In the genomic region with DNA sequence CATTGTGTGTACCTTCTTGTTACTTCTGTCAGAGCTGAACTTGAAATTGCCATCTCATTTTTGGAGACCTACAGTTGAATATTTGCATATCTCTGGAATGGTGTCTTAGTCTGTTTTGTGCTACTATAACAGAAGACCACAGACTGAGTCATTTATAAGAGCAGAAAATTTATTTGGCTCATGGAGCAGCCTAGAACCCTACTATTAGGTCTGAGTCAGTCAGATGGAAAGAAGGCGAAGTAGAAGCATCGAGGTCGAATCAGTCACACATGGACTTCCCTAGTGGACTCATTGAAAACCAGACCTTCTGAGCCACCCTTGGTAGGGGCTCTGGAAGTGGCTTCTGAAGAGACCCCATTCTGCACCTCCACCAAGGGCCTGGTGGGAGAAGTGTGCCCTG, we compare ENCODE assay signal across 36 cellular contexts. TPM values are rescaled to one million over a fixed set of nuclear protein-coding genes. Genes with fewer than 3 reads are reported as not detected.
DNase-seq lines count a peak whose midpoint lies in the region; ATAC-seq and TF ChIP-seq lines count a peak whose summit lies in the region.
"Had no signal": no experiment of that assay in that cellular context is flagged by ENCODE, and none has a peak within 500 bp of the region (broad histone marks: within the 10 kb centered on the region; RNA-seq: fewer than 3 reads in every experiment).

No MANE protein-coding gene starts in this region.

- H3K27ac ChIP-seq in brain microvascular endothelial cell = no peak overlapping the region
- H3K27ac ChIP-seq: 22Rv1, epithelial cell of prostate, left lung, pancreas, right atrium auricular region, transverse colon had no signal

- peak; percentile 47 for ATAC-seq in activated CD4-positive, alpha-beta T cell treated with anti-CD3 and anti-CD28 coated beads for 36 hours
- peak; percentile 44 for ATAC-seq in stimulated activated effector memory CD8-positive, alpha-beta T cell treated with anti-CD3 and anti-CD28 coated beads, Interleukin-12 subunit alpha, Interleukin-12 subunit beta, amount 100 ng/mL, for 72 hours
- ATAC-seq in HG03175 (IDR thresholded peaks at IDR 0.05; ENCODE audit: unreplicated experiment) = no peak
- ATAC-seq: activated CD4-positive, CD25-positive, alpha-beta regulatory T cell treated with anti-CD3 and anti-CD28 coated beads, Interleukin-2, amount 50 U/mL, for 24 hours; activated CD8-positive, alpha-beta T cell treated with anti-CD3 and anti-CD28 coated beads, Interleukin-2, amount 10 ng/mL, durations not matched to agents 7 days and 5 days; K562; left lung; pancreas; PC-3 had no signal

- H3K27me3 ChIP-seq in brain microvascular endothelial cell (replicated peaks) = no peaks in the 10 kb centered on the region
- H3K27me3 ChIP-seq: left lung, MG63, pancreas, right atrium auricular region, transverse colon had no signal

- H3K4me3 Mint-ChIP-seq in activated CD4-positive, alpha-beta T cell treated with anti-CD3 and anti-CD28 coated beads for 36 hours = no peak overlapping the region
- H3K4me3 Mint-ChIP-seq in stimulated activated effector memory CD8-positive, alpha-beta T cell treated with anti-CD3 and anti-CD28 coated beads, Interleukin-12 subunit alpha, Interleukin-12 subunit beta, amount 100 ng/mL, for 72 hours = no peak overlapping the region
- H3K4me3 Mint-ChIP-seq: activated CD8-positive, alpha-beta T cell treated with anti-CD3 and anti-CD28 coated beads, Interleukin-2, amount 10 ng/mL, durations not matched to agents 7 days and 5 days; activated naive CD4-positive, alpha-beta T cell treated with anti-CD3 and anti-CD28 coated beads, Interleukin-2, amount 50 U/mL, for 24 hours; CD4-positive, CD25-positive, alpha-beta regulatory T cell; memory B cell had no signal

- POLR2A ChIA-PET in activated CD4-positive, alpha-beta T cell treated with anti-CD3 and anti-CD28 coated beads for 36 hours (lab: Charles Lee) = no interaction called here

- H3K36me3 Mint-ChIP-seq in activated CD4-positive, alpha-beta T cell treated with anti-CD3 and anti-CD28 coated beads for 36 hours (ENCODE audit: low read depth) = peaks cover 2% of the 10 kb centered on the region
- H3K36me3 Mint-ChIP-seq in stimulated activated effector memory CD8-positive, alpha-beta T cell treated with anti-CD3 and anti-CD28 coated beads, Interleukin-12 subunit alpha, Interleukin-12 subunit beta, amount 100 ng/mL, for 72 hours = peaks cover 36% of the 10 kb centered on the region
- H3K36me3 Mint-ChIP-seq: activated naive CD4-positive, alpha-beta T cell treated with anti-CD3 and anti-CD28 coated beads, Interleukin-2, amount 50 U/mL, for 24 hours had no signal

- no peak for DNase-seq in activated CD4-positive, alpha-beta T cell treated with anti-CD3 and anti-CD28 coated beads for 36 hours
- DNase-seq in activated CD4-positive, alpha-beta T cell treated with anti-CD3 and anti-CD28 coated beads for 4 hours = no peak
- DNase-seq in LHCN-M2 (ENCODE audit: low read depth) = peak; percentile 31
- DNase-seq in brain microvascular endothelial cell = peak; percentile 27
- DNase-seq in stimulated activated effector memory CD8-positive, alpha-beta T cell treated with anti-CD3 and anti-CD28 coated beads, Interleukin-12 subunit alpha, Interleukin-12 subunit beta, amount 100 ng/mL, for 72 hours (ENCODE audit: low spot score in 2 of 2) = no peak
- no peak for DNase-seq in NK-92 treated with Interleukin-12 subunit alpha and Interleukin-12 subunit beta, amount 100 ng/mL, for 24 hours (lab: John Stamatoyannopoulos, UW)
- no peak for DNase-seq in RKO (ENCODE audit: low spot score)
- DNase-seq: activated CD8-positive, alpha-beta T cell treated with anti-CD3 and anti-CD28 coated beads, Interleukin-2, amount 10 ng/mL, durations not matched to agents 7 days and 5 days; AML-193; aorta; Calu3; CD4-positive, CD25-positive, alpha-beta regulatory T cell; central memory CD4-positive, alpha-beta T cell; cortex of kidney; DMS79 treated with DMSO at 0.1 percent for 48 hours; effector memory CD4-positive, alpha-beta T cell; left lung; MG63; NCI-H1105 treated with DMSO at 0.1 percent for 48 hours; NCI-H1930; NCI-H524 treated with DMSO at 0.1 percent for 48 hours; pancreas; PC-3; Right ventricle myocardium superior; stimulated activated CD8-positive, alpha-beta memory T cell treated with anti-CD3 and anti-CD28 coated beads, Interleukin-4, amount 100 ng/mL, for 48 hours; T-helper 2 cell; transverse colon had no signal

- H3K27me3 Mint-ChIP-seq in activated CD4-positive, alpha-beta T cell treated with anti-CD3 and anti-CD28 coated beads for 36 hours = no peaks in the 10 kb centered on the region
- H3K27me3 Mint-ChIP-seq: activated naive CD4-positive, alpha-beta T cell treated with anti-CD3 and anti-CD28 coated beads, Interleukin-2, amount 50 U/mL, for 24 hours; CD4-positive, CD25-positive, alpha-beta regulatory T cell; memory B cell had no signal

- H3K9me3 Mint-ChIP-seq in activated CD4-positive, alpha-beta T cell treated with anti-CD3 and anti-CD28 coated beads for 36 hours (ENCODE audit: low read depth) = no peaks in the 10 kb centered on the region
- H3K9me3 Mint-ChIP-seq in stimulated activated effector memory CD8-positive, alpha-beta T cell treated with anti-CD3 and anti-CD28 coated beads, Interleukin-12 subunit alpha, Interleukin-12 subunit beta, amount 100 ng/mL, for 72 hours = no peaks in the 10 kb centered on the region
- H3K9me3 Mint-ChIP-seq: activated naive CD4-positive, alpha-beta T cell treated with anti-CD3 and anti-CD28 coated beads, Interleukin-2, amount 50 U/mL, for 24 hours; activated T-helper 2 cell treated with anti-CD3 and anti-CD28 coated beads, Interferon-gamma antibody, Interleukin-2, Interleukin-4, amounts not matched to agents 10 μg/mL and 5 μg/mL and 100 μg/mL, durations not matched to agents 14 hours and 24 hours and 36 hours; CD4-positive, CD25-positive, alpha-beta regulatory T cell; memory B cell had no signal

- H3K27ac Mint-ChIP-seq in activated CD4-positive, alpha-beta T cell treated with anti-CD3 and anti-CD28 coated beads for 36 hours = no peak overlapping the region
- H3K27ac Mint-ChIP-seq in stimulated activated effector memory CD8-positive, alpha-beta T cell treated with anti-CD3 and anti-CD28 coated beads, Interleukin-12 subunit alpha, Interleukin-12 subunit beta, amount 100 ng/mL, for 72 hours = no peak overlapping the region
- H3K27ac Mint-ChIP-seq: activated CD8-positive, alpha-beta T cell treated with anti-CD3 and anti-CD28 coated beads, Interleukin-2, amount 10 ng/mL, durations not matched to agents 7 days and 5 days; activated naive CD4-positive, alpha-beta T cell treated with anti-CD3 and anti-CD28 coated beads, Interleukin-2, amount 50 U/mL, for 24 hours; activated T-helper 2 cell treated with anti-CD3 and anti-CD28 coated beads, Interferon-gamma antibody, Interleukin-2, Interleukin-4, amounts not matched to agents 10 μg/mL and 5 μg/mL and 100 μg/mL, durations not matched to agents 14 hours and 24 hours and 36 hours; CD4-positive, CD25-positive, alpha-beta regulatory T cell; memory B cell had no signal

- CTCF ChIA-PET in activated CD4-positive, alpha-beta T cell treated with anti-CD3 and anti-CD28 coated beads for 36 hours (lab: Charles Lee) = interaction anchor here (0.6 to 1.6 kb wide), 3 partner anchors 86 to 647 kb away, joined by 3 to 5 read pairs (median 3); a partner anchor contains a TSS

- TF ChIP-seq CTCF in brain microvascular endothelial cell (IDR thresholded peaks at IDR 0.05; ENCODE audit: low read depth, low read length, missing control alignments) = no peak

- intact Hi-C loops in activated CD4-positive, alpha-beta T cell treated with anti-CD3 and anti-CD28 coated beads for 36 hours (cut with DNase I, micrococcal nuclease) = loop anchor here in 1 of 2 experiments (5.0 kb wide), 1 partner anchor 42 kb away; a partner anchor contains a TSS

- peaks cover 11% of the 10 kb centered on the region for H3K4me1 Mint-ChIP-seq in activated CD4-positive, alpha-beta T cell treated with anti-CD3 and anti-CD28 coated beads for 36 hours
- H3K4me1 Mint-ChIP-seq in stimulated activated effector memory CD8-positive, alpha-beta T cell treated with anti-CD3 and anti-CD28 coated beads, Interleukin-12 subunit alpha, Interleukin-12 subunit beta, amount 100 ng/mL, for 72 hours = peaks cover 5% of the 10 kb centered on the region

- in situ Hi-C loops in brain microvascular endothelial cell (cut with HindIII; ENCODE audit: low pct_ligation_motif_present, low sequenced_read_pairs) = no loop called here

- H3K4me3 ChIP-seq in brain microvascular endothelial cell (ENCODE audit: low read depth, low read length) = no peak overlapping the region
- H3K4me3 ChIP-seq: K562, left lung, MG63, pancreas, right atrium auricular region, transverse colon had no signal

- H3K36me3 ChIP-seq in brain microvascular endothelial cell (replicated peaks) = no peaks in the 10 kb centered on the region
- H3K36me3 ChIP-seq: left lung, MG63, pancreas, right atrium auricular region, transverse colon had no signal

RNA-seq across cellular contexts. Expression of a gene that starts 33.9 kb away (rescaled TPM):
- 1,000 to 10,000 TPM; 3,408 to 3,964 TPM for total RNA-seq in activated CD4-positive, alpha-beta T cell treated with anti-CD3 and anti-CD28 coated beads for 36 hours
- 1,773 and 1,961 TPM in 2 replicates for total RNA-seq in LHCN-M2 (2014; rRNA removed)
- polyA plus RNA-seq in LHCN-M2 (2012) = 3,733 TPM

RNA-seq across cellular contexts. Expression of a gene that starts 43.3 kb away (rescaled TPM):
- total RNA-seq in activated CD4-positive, alpha-beta T cell treated with anti-CD3 and anti-CD28 coated beads for 36 hours = 10 to 100 TPM; 17.7 to 18.4 TPM
- total RNA-seq in LHCN-M2 (2014; rRNA removed) = 9.2 and 14.2 TPM in 2 replicates
- 11.7 TPM for polyA plus RNA-seq in LHCN-M2 (2012)

Comparison
In these comparisons a context has a peak if more than half of its experiments do, and no peak if none do; other contexts are left out.
1. DNase-seq: peak in LHCN-M2 (single experiment) and brain microvascular endothelial cell (single experiment); none in activated CD4-positive, alpha-beta T cell treated with anti-CD3 and anti-CD28 coated beads for 36 hours (single experiment), activated CD4-positive, alpha-beta T cell treated with anti-CD3 and anti-CD28 coated beads for 4 hours (0 of 2), stimulated activated effector memory CD8-positive, alpha-beta T cell treated with anti-CD3 and anti-CD28 coated beads, Interleukin-12 subunit alpha, Interleukin-12 subunit beta, amount 100 ng/mL, for 72 hours (0 of 2), NK-92 treated with Interleukin-12 subunit alpha and Interleukin-12 subunit beta, amount 100 ng/mL, for 24 hours (single experiment) and RKO (single experiment).